Comparison of ENCODE assay signal across 18 cellular contexts in the genomic region with DNA sequence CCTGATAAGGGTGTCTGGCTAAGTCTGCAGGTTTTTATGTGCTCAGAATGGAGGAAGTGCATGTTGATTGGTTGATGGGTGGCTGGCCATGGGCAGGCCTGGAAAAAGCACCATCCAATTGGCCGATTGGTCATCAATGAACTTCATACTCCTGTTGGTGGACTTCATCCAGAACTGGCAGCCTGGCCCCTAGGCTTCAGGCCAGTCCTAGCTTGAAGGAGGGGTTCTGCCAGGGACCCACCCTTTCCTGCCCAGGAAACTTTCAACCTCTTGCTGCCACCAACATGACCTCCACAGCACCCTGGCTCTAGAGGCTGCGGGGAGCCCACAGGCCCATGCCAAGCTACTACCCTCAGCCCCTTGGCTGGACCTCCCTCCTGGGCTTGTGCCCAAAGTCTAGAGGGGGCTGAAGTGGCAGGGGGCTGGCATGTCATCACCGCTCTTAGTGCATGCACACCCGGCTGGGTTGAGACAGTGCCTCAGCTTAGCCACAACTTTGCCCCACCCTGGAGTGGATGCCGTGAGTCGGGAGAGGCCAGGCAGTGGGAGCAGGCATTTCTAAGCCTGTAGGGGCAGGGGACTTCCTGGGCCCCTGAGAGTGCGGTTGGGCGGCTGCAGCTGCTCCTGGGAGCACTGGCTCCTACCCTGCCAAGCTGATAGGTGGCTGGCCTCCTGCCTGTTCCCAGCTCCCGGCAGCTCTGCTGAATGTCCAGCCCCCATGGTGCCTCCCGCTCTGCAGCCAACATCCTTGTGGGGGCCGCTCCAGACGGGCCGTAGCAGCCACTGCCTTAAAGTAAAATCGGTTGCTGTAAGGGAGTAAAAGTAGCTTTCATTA. TPM values are rescaled to one million over a fixed set of nuclear protein-coding genes. Genes with fewer than 3 reads are reported as not detected.
A peak's percentile ranks its signal among the peaks of the same experiment; 100 is the strongest.
DNase-seq lines count a peak whose midpoint lies in the region; ATAC-seq, FAIRE-seq and TF ChIP-seq lines count a peak whose summit lies in the region.
"Had no signal": no experiment of that assay in that cellular context is flagged by ENCODE, and none has a peak within 500 bp of the region (broad histone marks: within the 10 kb centered on the region; RNA-seq: fewer than 3 reads in every experiment).

No MANE protein-coding gene starts in this region.

- peaks cover 31% of the 10 kb centered on the region for H3K36me3 Mint-ChIP-seq in GM23338 (ENCODE audit: low read depth)

- TF ChIP-seq CTCF in GM23338 (conservative IDR thresholded peaks at IDR 0.05; ENCODE audit: low read depth in 2 of 2): no peak
- TF ChIP-seq CTCF in astrocyte of the spinal cord (IDR thresholded peaks at IDR 0.05; ENCODE audit: low read depth, low read length): no peak
- TF ChIP-seq CTCF in pancreas (IDR thresholded peaks at IDR 0.05): no peak

- DNase-seq in GM23338 (ENCODE audit: low spot score) (peak; percentile 12), astrocyte of the spinal cord (ENCODE audit: low read depth, low spot score) (peak; percentile 45), left ventricle myocardium superior (peak; percentile 86), pancreas (peak in 4 of 6 donors; percentile 43 to 73 (median 54)), SKM-1 (lab: John Stamatoyannopoulos, UW; ENCODE audit: unreplicated experiment) (no peak), NCI-H526 treated with DMSO at 0.1 percent for 48 hours (lab: John Stamatoyannopoulos, UW) (no peak), sciatic nerve (ENCODE audit: low spot score) (no peak)
- DNase-seq: ACHN; activated CD8-positive, alpha-beta memory T cell treated with anti-CD3 and anti-CD28 coated beads, Interleukin-2, amount 10 ng/mL, durations not matched to agents 7 days and 5 days; activated effector memory CD4-positive, alpha-beta T cell treated with anti-CD3 and anti-CD28 coated beads, Interleukin-2, amount 50 U/mL, for 16 hours; CD4-positive, alpha-beta memory T cell; effector memory CD8-positive, alpha-beta T cell; NCI-H2029 treated with DMSO at 0.1 percent for 48 hours; NCI-H524 had no signal

- no peak overlapping the region for H3K4me3 ChIP-seq in GM23338
- H3K4me3 ChIP-seq in astrocyte of the spinal cord (ENCODE audit: low read depth, low read length): no peak overlapping the region
- H3K4me3 ChIP-seq in pancreas: no peak overlapping the region
- H3K4me3 ChIP-seq: breast epithelium, SK-N-MC had no signal

- H3F3A ChIP-seq in GM23338 (replicated peaks; ENCODE audit: low read depth): no peaks in the 10 kb centered on the region

- 62 to 66% methylated on average over 14 of the region's 14 CpGs for WGBS in pancreas, 2 donors

- no peaks in the 10 kb centered on the region for H3K9me2 ChIP-seq in GM23338 (ENCODE audit: insufficient read depth)

- ATAC-seq in GM23338 (peak; percentile 83), left ventricle myocardium superior (peak; percentile 97), pancreas (peak; percentile 74 to 84 (median 78)), sciatic nerve (no peak), HG02642 (IDR thresholded peaks at IDR 0.05; ENCODE audit: poor library complexity, unreplicated experiment) (no peak)
- ATAC-seq: activated CD8-positive, alpha-beta memory T cell treated with anti-CD3 and anti-CD28 coated beads, Interleukin-2, amount 10 ng/mL, durations not matched to agents 7 days and 5 days; effector memory CD8-positive, alpha-beta T cell had no signal

- H4K20me1 ChIP-seq in GM23338 (replicated peaks; ENCODE audit: insufficient read depth): no peaks in the 10 kb centered on the region

- H3K27me3 ChIP-seq in GM23338 (ENCODE audit: insufficient read depth) (no peaks in the 10 kb centered on the region), pancreas (no peaks in the 10 kb centered on the region)
- H3K27me3 ChIP-seq: breast epithelium had no signal

- no peak overlapping the region for H2AFZ ChIP-seq in GM23338

- in situ Hi-C loops in astrocyte of the spinal cord (cut with HindIII; ENCODE audit: low sequenced_read_pairs): no loop called here

- no peak overlapping the region for H3K27ac ChIP-seq in GM23338 (ENCODE audit: low read depth)
- no peak overlapping the region for H3K27ac ChIP-seq in pancreas
- H3K27ac ChIP-seq: breast epithelium, SK-N-MC had no signal

- H3K9me3 Mint-ChIP-seq in GM23338: no peaks in the 10 kb centered on the region
- H3K9me3 Mint-ChIP-seq: CD4-positive, alpha-beta memory T cell; effector memory CD8-positive, alpha-beta T cell had no signal

- H3K79me2 ChIP-seq in GM23338 (replicated peaks; ENCODE audit: insufficient read depth): peaks cover 25% of the 10 kb centered on the region

- no peak overlapping the region for H3K4me2 ChIP-seq in GM23338

- intact Hi-C loops in left ventricle myocardium superior (cut with micrococcal nuclease): no loop called here
- intact Hi-C loops in pancreas (cut with DNase I): no loop called here
- intact Hi-C loops in sciatic nerve (cut with DNase I): no loop called here

- no peak for FAIRE-seq in pancreas (lab: Jason Lieb, UNC)

- H3K27me3 Mint-ChIP-seq in GM23338 (ENCODE audit: insufficient read depth, low read depth, poor library complexity): no peaks in the 10 kb centered on the region
- H3K27me3 Mint-ChIP-seq: activated CD8-positive, alpha-beta memory T cell treated with anti-CD3 and anti-CD28 coated beads, Interleukin-2, amount 10 ng/mL, durations not matched to agents 7 days and 5 days; CD4-positive, alpha-beta memory T cell; effector memory CD8-positive, alpha-beta T cell had no signal

- H3K4me1 Mint-ChIP-seq in GM23338: peaks cover 23% of the 10 kb centered on the region

- H3K4me3 Mint-ChIP-seq in GM23338: no peak overlapping the region
- H3K4me3 Mint-ChIP-seq: activated CD8-positive, alpha-beta memory T cell treated with anti-CD3 and anti-CD28 coated beads, Interleukin-2, amount 10 ng/mL, durations not matched to agents 7 days and 5 days; CD4-positive, alpha-beta memory T cell; effector memory CD8-positive, alpha-beta T cell had no signal

- peaks cover 12% of the 10 kb centered on the region for H3K4me1 ChIP-seq in GM23338 (ENCODE audit: insufficient read depth)
- H3K4me1 ChIP-seq in pancreas: no peaks in the 10 kb centered on the region
- H3K4me1 ChIP-seq: breast epithelium had no signal

- no peak overlapping the region for H3K27ac Mint-ChIP-seq in GM23338
- H3K27ac Mint-ChIP-seq: activated CD8-positive, alpha-beta memory T cell treated with anti-CD3 and anti-CD28 coated beads, Interleukin-2, amount 10 ng/mL, durations not matched to agents 7 days and 5 days; effector memory CD8-positive, alpha-beta T cell had no signal

- H3K36me3 ChIP-seq in GM23338 (ENCODE audit: insufficient read depth) (no peaks in the 10 kb centered on the region), pancreas (no peaks in the 10 kb centered on the region)
- H3K36me3 ChIP-seq: breast epithelium had no signal

- no peaks in the 10 kb centered on the region for H3K9me3 ChIP-seq in pancreas
- H3K9me3 ChIP-seq: breast epithelium had no signal

TF ChIP-seq in GM23338, 12 proteins besides CTCF, POLR2A, EP300 and RAD21 (continues in another document):
- TF ChIP-seq ETS1 (IDR thresholded peaks at IDR 0.05) (no peak), ZNF114 (CRISPR knock-in tag; IDR thresholded peaks at IDR 0.05) (no peak), EZH2phosphoT487 (IDR thresholded peaks at IDR 0.05; ENCODE audit: unreplicated experiment) (no peak), STAT1 (IDR thresholded peaks at IDR 0.05; ENCODE audit: unreplicated experiment) (no peak), POLR2AphosphoS5 (IDR thresholded peaks at IDR 0.05; ENCODE audit: low read depth) (no peak)

RNA-seq across cellular contexts. Expression of gene DNAJC15, which starts 13.2 kb away (rescaled TPM):
- 5.6 and 11.4 TPM in 2 replicates for total RNA-seq in GM23338 (2014; rRNA removed; shearing (Covaris generic))
- 80.4 and 82.5 TPM in 2 replicates for polyA plus RNA-seq in GM23338 (2016; fragmentation: Nextera tagmentation; extraction: Ambion mirVana)
- total RNA-seq in left ventricle myocardium superior: 26.6 TPM
- total RNA-seq in pancreas: 1 to 10 TPM; 5.2 to 9.6 (median 6.8) TPM
- 10 to 100 TPM in 1 of 2 donors, 1 to 10 TPM in 1; 5.2 to 10.2 TPM for polyA plus RNA-seq in pancreas
- 6.2 TPM for total RNA-seq in sciatic nerve

RNA-seq across cellular contexts. Expression of gene EPSTI1, which starts 44.6 kb away (rescaled TPM):
- 0.10 and 0.16 TPM in 2 replicates for total RNA-seq in GM23338 (2014; rRNA removed; shearing (Covaris generic))
- polyA plus RNA-seq in GM23338 (2016; fragmentation: Nextera tagmentation; extraction: Ambion mirVana) (0.68 and 0.89 TPM in 2 replicates), pancreas (1 to 10 TPM; 1.4 to 3.0 TPM)
- total RNA-seq in left ventricle myocardium superior (3.0 TPM), pancreas (1 to 10 TPM in 5 of 6 donors, under 1 TPM in 1; 0.83 to 9.7 (median 2.1) TPM), sciatic nerve (7.8 TPM)
- polyA plus RNA-seq: neural cell had no signal

Comparison
In these comparisons a context has a peak if more than half of its experiments do, and no peak if none do; other contexts are left out.
1. ATAC-seq: peak in GM23338 (single experiment), left ventricle myocardium superior (single experiment) and pancreas (4 of 4); none in sciatic nerve (single experiment) and HG02642 (single experiment).
2. DNase-seq: peak in GM23338 (single experiment), astrocyte of the spinal cord (single experiment), left ventricle myocardium superior (single experiment) and pancreas (4 of 6); none in SKM-1 (single experiment), NCI-H526 treated with DMSO at 0.1 percent for 48 hours (single experiment) and sciatic nerve (single experiment).